In genomic region chr9:127697575-127697974, GRCh38 we compare ENCODE assay signal across 19 cellular contexts. TPM values are rescaled to one million over a fixed set of nuclear protein-coding genes. Genes with fewer than 3 reads are reported as not detected.
"Had no signal": no experiment of that assay in that cellular context is flagged by ENCODE, and none has a peak within 500 bp of the region (broad histone marks: within the 10 kb centered on the region; RNA-seq: fewer than 3 reads in every experiment).

No MANE protein-coding gene starts in this region.

- H3K9me3 ChIP-seq: colonic mucosa, neutrophil, sigmoid colon, spleen, tibial artery had no signal

- H3K27me3 ChIP-seq: brain microvascular endothelial cell, colonic mucosa, sigmoid colon, spleen, tibial artery had no signal

- H3K36me3 ChIP-seq: brain microvascular endothelial cell, colonic mucosa, neutrophil, spleen had no signal

- FAIRE-seq: endometrium, urothelium cell line had no signal

- H3K27me3 Mint-ChIP-seq: activated B cell treated with CpG ODN at 0.5 μM for 24 hours; activated CD4-positive, alpha-beta memory T cell treated with anti-CD3 and anti-CD28 coated beads for 36 hours; activated CD8-positive, alpha-beta memory T cell treated with anti-CD3 and anti-CD28 coated beads, Interleukin-2, amount 10 ng/mL, durations not matched to agents 7 days and 5 days; central memory CD8-positive, alpha-beta T cell; naive B cell had no signal

- H3K4me3 Mint-ChIP-seq: activated B cell treated with CpG ODN at 0.5 μM for 24 hours; activated CD4-positive, alpha-beta memory T cell treated with anti-CD3 and anti-CD28 coated beads for 36 hours; activated CD8-positive, alpha-beta memory T cell treated with anti-CD3 and anti-CD28 coated beads, Interleukin-2, amount 10 ng/mL, durations not matched to agents 7 days and 5 days had no signal

- H3K9me3 Mint-ChIP-seq: activated B cell treated with CpG ODN at 0.5 μM for 24 hours; activated CD4-positive, alpha-beta memory T cell treated with anti-CD3 and anti-CD28 coated beads for 36 hours; central memory CD8-positive, alpha-beta T cell; naive B cell had no signal

- H3K27ac Mint-ChIP-seq: activated B cell treated with CpG ODN at 0.5 μM for 24 hours; activated CD4-positive, alpha-beta memory T cell treated with anti-CD3 and anti-CD28 coated beads for 36 hours; activated CD8-positive, alpha-beta memory T cell treated with anti-CD3 and anti-CD28 coated beads, Interleukin-2, amount 10 ng/mL, durations not matched to agents 7 days and 5 days had no signal

- H3K36me3 Mint-ChIP-seq: naive B cell had no signal

- H3K27ac ChIP-seq: brain microvascular endothelial cell, colonic mucosa, neutrophil had no signal

- DNase-seq: activated B cell treated with CpG ODN at 0.5 μM for 24 hours; activated CD4-positive, alpha-beta memory T cell treated with anti-CD3 and anti-CD28 coated beads for 36 hours; activated CD4-positive, alpha-beta T cell treated with anti-CD3 and anti-CD28 coated beads for 4 hours; activated CD8-positive, alpha-beta memory T cell treated with anti-CD3 and anti-CD28 coated beads, Interleukin-2, amount 10 ng/mL, durations not matched to agents 7 days and 5 days; anterior cingulate cortex; brain microvascular endothelial cell; colonic mucosa; left ventricle myocardium superior; naive B cell; sigmoid colon; spleen; stimulated activated CD8-positive, alpha-beta memory T cell treated with anti-CD3 and anti-CD28 coated beads, Interleukin-4, amount 100 ng/mL, for 48 hours; stimulated activated naive CD4-positive, alpha-beta T cell treated with Interleukin-2 at 50 U/mL for 16 hours; tibial artery had no signal

- H3K4me3 ChIP-seq: colonic mucosa, sigmoid colon, spleen, tibial artery had no signal

- ATAC-seq: activated CD8-positive, alpha-beta memory T cell treated with anti-CD3 and anti-CD28 coated beads, Interleukin-2, amount 10 ng/mL, durations not matched to agents 7 days and 5 days; left ventricle myocardium superior had no signal

- H3K4me1 ChIP-seq: colonic mucosa had no signal

RNA-seq across cellular contexts. Expression of gene CFAP157, which starts 9.2 kb away (rescaled TPM):
- total RNA-seq: activated B cell treated with CpG ODN at 0.5 μM for 24 hours; activated CD8-positive, alpha-beta memory T cell treated with anti-CD3 and anti-CD28 coated beads, Interleukin-2, amount 10 ng/mL, durations not matched to agents 7 days and 5 days; left ventricle myocardium superior; sigmoid colon; subcutaneous adipose tissue had no signal

RNA-seq across cellular contexts. Expression of gene TTC16, which starts 18.3 kb away (rescaled TPM):
- total RNA-seq: activated B cell treated with CpG ODN at 0.5 μM for 24 hours, sigmoid colon had no signal
